Comparison of ENCODE assay signal across 8 cellular contexts in genomic region chr6:35718911-35719381, GRCh38. TPM values are rescaled to one million over a fixed set of nuclear protein-coding genes. Genes with fewer than 3 reads are reported as not detected.
DNase-seq lines count a peak whose midpoint lies in the region; ATAC-seq and TF ChIP-seq lines count a peak whose summit lies in the region.

No MANE protein-coding gene starts in this region.

- no peaks in the 10 kb centered on the region for H3K79me2 ChIP-seq in DND-41 (ENCODE audit: insufficient read depth, low read length)
- no peaks in the 10 kb centered on the region for H3K79me2 ChIP-seq in parathyroid adenoma

- H3K4me1 ChIP-seq in DND-41 (ENCODE audit: insufficient read depth, low read length) (peaks cover 42% of the 10 kb centered on the region), parathyroid adenoma (peaks cover 12% of the 10 kb centered on the region)

- no peak for TF ChIP-seq CTCF in DND-41 (IDR thresholded peaks at IDR 0.05; ENCODE audit: borderline replicate concordance, extremely low read depth, low read length, poor library complexity, severe bottlenecking)
- no peak for TF ChIP-seq CTCF in coronary artery (IDR thresholded peaks at IDR 0.05)
- no peak for TF ChIP-seq CTCF in parathyroid adenoma (IDR thresholded peaks at IDR 0.05)

- no peak overlapping the region for H3K4me3 ChIP-seq in DND-41 (ENCODE audit: low read depth in 1 of 2, low read length in 2 of 2)
- H3K4me3 ChIP-seq in coronary artery, result peak overlapping the region; percentile 54
- H3K4me3 ChIP-seq in parathyroid adenoma (ENCODE audit: low read depth, low read length), result no peak overlapping the region

- peaks cover 21% of the 10 kb centered on the region for H4K20me1 ChIP-seq in DND-41 (ENCODE audit: insufficient read depth, low read length)

- H3K36me3 ChIP-seq in DND-41 (ENCODE audit: insufficient read depth, low read length) (no peaks in the 10 kb centered on the region), parathyroid adenoma (ENCODE audit: control insufficient read depth, insufficient read depth, low read length) (no peaks in the 10 kb centered on the region)

- no peaks in the 10 kb centered on the region for H3K9me3 ChIP-seq in DND-41 (ENCODE audit: insufficient read depth, low read length, severe bottlenecking)
- H3K9me3 ChIP-seq in parathyroid adenoma (ENCODE audit: control insufficient read depth, low read length), result no peaks in the 10 kb centered on the region

- ATAC-seq in DND-41 (ENCODE audit: insufficient read depth, low read depth) (peak; percentile 43), HG03039 (IDR thresholded peaks at IDR 0.05; ENCODE audit: unreplicated experiment) (no peak), GM18517 (IDR thresholded peaks at IDR 0.05; ENCODE audit: unreplicated experiment) (no peak)

- H3K27ac ChIP-seq in DND-41 (ENCODE audit: low read length), result peak overlapping the region; percentile 53
- peak overlapping the region; percentile 78 to 90 for H3K27ac ChIP-seq in coronary artery
- H3K27ac ChIP-seq in parathyroid adenoma, result peak overlapping the region; percentile 16

- H2AFZ ChIP-seq in DND-41 (ENCODE audit: low read depth, low read length) (no peak overlapping the region), parathyroid adenoma (peak overlapping the region; percentile 16)

- peaks cover 31% of the 10 kb centered on the region for H3K27me3 ChIP-seq in DND-41 (ENCODE audit: insufficient read depth, low read length, poor library complexity)
- H3K27me3 ChIP-seq in parathyroid adenoma (ENCODE audit: control insufficient read depth, insufficient read depth, low read length), result no peaks in the 10 kb centered on the region

- DNase-seq in DND-41, result peak; percentile 39
- peak; percentile 43 to 49 for DNase-seq in NOMO-1 (lab: John Stamatoyannopoulos, UW; ENCODE audit: unreplicated experiment in 2 of 2)
- no peak for DNase-seq in coronary artery (ENCODE audit: low spot score)
- DNase-seq in SK-N-DZ (ENCODE audit: low spot score), result no peak
- DNase-seq in NCI-H1048 (lab: John Stamatoyannopoulos, UW), result no peak

- H3K4me2 ChIP-seq in DND-41 (ENCODE audit: insufficient read depth, low read length) (no peak overlapping the region), parathyroid adenoma (ENCODE audit: low read length) (no peak overlapping the region)

- H3K9ac ChIP-seq in DND-41 (ENCODE audit: low read depth, low read length) (no peak overlapping the region), parathyroid adenoma (no peak overlapping the region)

RNA-seq across cellular contexts. Expression of gene ARMC12, which starts 17.9 kb away (rescaled TPM):
- 0.56 and 0.57 TPM in 2 replicates for polyA plus RNA-seq in SK-N-DZ (2014; cell fraction: cytosol; rRNA removed)
- 3.1 and 5.5 TPM in 2 replicates for polyA plus RNA-seq in SK-N-DZ (2014; cell fraction: nucleus; rRNA removed)

RNA-seq across cellular contexts. Expression of gene FKBP5, which starts 30.2 kb away (rescaled TPM):
- polyA plus RNA-seq in SK-N-DZ (2014; cell fraction: cytosol; rRNA removed), result 12.7 and 14.1 TPM in 2 replicates
- polyA plus RNA-seq in SK-N-DZ (2014; cell fraction: nucleus; rRNA removed), result 7.2 and 17.9 TPM in 2 replicates

RNA-seq across cellular contexts. Expression of gene CLPSL2, which starts 57.5 kb away (rescaled TPM):
- not detected in 2 replicates for polyA plus RNA-seq in SK-N-DZ (2014; cell fraction: cytosol; rRNA removed)
- polyA plus RNA-seq in SK-N-DZ (2014; cell fraction: nucleus; rRNA removed), result not detected in 2 replicates

Comparison
In these comparisons a context has a peak if more than half of its experiments do, and no peak if none do; other contexts are left out.
1. DNase-seq: peak in DND-41 (single experiment) and NOMO-1 (2 of 2); none in coronary artery (single experiment), SK-N-DZ (single experiment) and NCI-H1048 (single experiment).
2. H3K27ac ChIP-seq: peak in every context shown above with its lines; median percentile 84 in coronary artery; 53 in DND-41; 16 in parathyroid adenoma.